ENCODE assay signal across 26 cellular contexts in genomic region chr3:53152316-53152715, GRCh38.
"Had no signal": no experiment of that assay in that cellular context is flagged by ENCODE, and none has a peak within 500 bp of the region (broad histone marks: within the 10 kb centered on the region; RNA-seq: fewer than 3 reads in every experiment).

No MANE protein-coding gene starts in this region.

- DNase-seq: activated CD4-positive, alpha-beta T cell treated with anti-CD3 and anti-CD28 coated beads for 1 hour; activated CD4-positive, alpha-beta T cell treated with anti-CD3 and anti-CD28 coated beads, Interleukin-2, amount 50 U/mL, for 1 hour; activated CD8-positive, alpha-beta memory T cell treated with anti-CD3 and anti-CD28 coated beads for 24 hours; activated CD8-positive, alpha-beta memory T cell treated with anti-CD3 and anti-CD28 coated beads, Interleukin-2, amount 50 U/mL, for 4 hours; activated T-cell treated with anti-CD3 and anti-CD28 coated beads, Interleukin-2, amount 50 U/mL, for 24 hours; colonic mucosa; esophagus squamous epithelium; head of caudate nucleus; hypothalamus; mesenchymal stem cell; naive B cell; ovary; stimulated activated CD4-positive, alpha-beta T cell treated with anti-CD3 and anti-CD28 coated beads, Interleukin-12 subunit alpha, Interleukin-12 subunit beta, amount 100 ng/mL, for 4 hours; substantia nigra; thyroid gland; upper lobe of right lung had no signal

- H3K4me3 Mint-ChIP-seq: activated T-cell treated with anti-CD3 and anti-CD28 coated beads, Interleukin-2, amount 50 U/mL, for 24 hours; activated T-helper 17 cell treated with anti-CD3 and anti-CD28 coated beads, Interleukin-2, amount 50 U/mL, for 72 hours; naive B cell; stimulated activated naive CD8-positive, alpha-beta T cell treated with anti-CD3 and anti-CD28 coated beads, Interleukin-15, Interleukin-2, amounts not matched to agents 100 ng/mL and 50 ng/mL, for 24 hours; T-helper 2 cell treated with Interferon-gamma antibody and Interleukin-4, amounts not matched to agents 5 μg/mL and 100 μg/mL, for 36 hours had no signal

- H3K27ac ChIP-seq: breast epithelium, colonic mucosa, esophagus squamous epithelium, gastroesophageal sphincter, neural progenitor cell, ovary, psoas muscle, upper lobe of right lung had no signal

- H3K9ac ChIP-seq: neural progenitor cell had no signal

- H3K9me3 Mint-ChIP-seq: activated naive CD4-positive, alpha-beta T cell treated with anti-CD3 and anti-CD28 coated beads, Interleukin-2, amount 50 U/mL, for 72 hours; activated T-cell treated with anti-CD3 and anti-CD28 coated beads, Interleukin-2, amount 50 U/mL, for 24 hours; activated T-helper 17 cell treated with anti-CD3 and anti-CD28 coated beads, Interleukin-2, amount 50 U/mL, for 72 hours; naive B cell; neural progenitor cell; stimulated activated naive CD8-positive, alpha-beta T cell treated with anti-CD3 and anti-CD28 coated beads, Interleukin-15, Interleukin-2, amounts not matched to agents 100 ng/mL and 50 ng/mL, for 24 hours; T-helper 2 cell treated with Interferon-gamma antibody and Interleukin-4, amounts not matched to agents 5 μg/mL and 100 μg/mL, for 36 hours had no signal

- H3K4me1 Mint-ChIP-seq: activated T-helper 17 cell treated with anti-CD3 and anti-CD28 coated beads, Interleukin-2, amount 50 U/mL, for 72 hours had no signal

- H3K36me3 Mint-ChIP-seq: activated naive CD4-positive, alpha-beta T cell treated with anti-CD3 and anti-CD28 coated beads, Interleukin-2, amount 50 U/mL, for 72 hours; naive B cell; neural progenitor cell had no signal

- H3K4me1 ChIP-seq: neural progenitor cell had no signal

- H3K27me3 ChIP-seq: breast epithelium, colonic mucosa, ovary, thyroid gland, upper lobe of right lung had no signal

- ATAC-seq: activated naive CD4-positive, alpha-beta T cell treated with anti-CD3 and anti-CD28 coated beads, Interleukin-2, amount 50 U/mL, for 72 hours; activated T-helper 17 cell treated with anti-CD3 and anti-CD28 coated beads, Interleukin-2, amount 50 U/mL, for 72 hours; gastroesophageal sphincter; psoas muscle; right cardiac atrium; upper lobe of right lung had no signal

- H3K9me3 ChIP-seq: breast epithelium, colonic mucosa, esophagus squamous epithelium, gastroesophageal sphincter, ovary, psoas muscle, thyroid gland, upper lobe of right lung had no signal

- H3K4me3 ChIP-seq: breast epithelium, colonic mucosa, esophagus squamous epithelium, gastroesophageal sphincter, neural progenitor cell, ovary, psoas muscle, thyroid gland, upper lobe of right lung had no signal

- FAIRE-seq: TTC549 had no signal

- H3K27ac Mint-ChIP-seq: activated naive CD4-positive, alpha-beta T cell treated with anti-CD3 and anti-CD28 coated beads, Interleukin-2, amount 50 U/mL, for 72 hours; activated T-cell treated with anti-CD3 and anti-CD28 coated beads, Interleukin-2, amount 50 U/mL, for 24 hours; activated T-helper 17 cell treated with anti-CD3 and anti-CD28 coated beads, Interleukin-2, amount 50 U/mL, for 72 hours; naive B cell; neural progenitor cell; stimulated activated naive CD8-positive, alpha-beta T cell treated with anti-CD3 and anti-CD28 coated beads, Interleukin-15, Interleukin-2, amounts not matched to agents 100 ng/mL and 50 ng/mL, for 24 hours; T-helper 2 cell treated with Interferon-gamma antibody and Interleukin-4, amounts not matched to agents 5 μg/mL and 100 μg/mL, for 36 hours had no signal

- H3K36me3 ChIP-seq: breast epithelium, colonic mucosa, esophagus squamous epithelium, gastroesophageal sphincter, neural progenitor cell, ovary, thyroid gland, upper lobe of right lung had no signal
